ENCODE assay signal across 10 cellular contexts in genomic region chrX:75038925-75039324, GRCh38.
A peak's percentile ranks its signal among the peaks of the same experiment; 100 is the strongest.
DNase-seq lines count a peak whose midpoint lies in the region; ATAC-seq, FAIRE-seq and TF ChIP-seq lines count a peak whose summit lies in the region.
"Had no signal": no experiment of that assay in that cellular context is flagged by ENCODE, and none has a peak within 500 bp of the region (broad histone marks: within the 10 kb centered on the region; RNA-seq: fewer than 3 reads in every experiment).

No MANE protein-coding gene starts in this region.

- POLR2A ChIA-PET in endothelial cell of umbilical vein (lab: Charles Lee): no interaction called here

- CTCF ChIA-PET in endothelial cell of umbilical vein (lab: Charles Lee): no interaction called here

- no peak overlapping the region for H3K27ac ChIP-seq in endothelial cell of umbilical vein (ENCODE audit: insufficient read depth, low read depth, low read length)
- no peak overlapping the region for H3K27ac ChIP-seq in effector memory CD4-positive, alpha-beta T cell (ENCODE audit: insufficient read depth, low read length, poor library complexity, severe bottlenecking)

- no peak for ATAC-seq in HG02588 (IDR thresholded peaks at IDR 0.05; ENCODE audit: unreplicated experiment)
- ATAC-seq: naive thymus-derived CD8-positive, alpha-beta T cell had no signal

- H3K79me2 ChIP-seq in endothelial cell of umbilical vein (ENCODE audit: control insufficient read depth, insufficient read depth, low read length): no peaks in the 10 kb centered on the region

- no peak overlapping the region for H2AFZ ChIP-seq in endothelial cell of umbilical vein (ENCODE audit: low read depth, low read length)

- no TSS peak for BruUV-seq in endothelial cell of umbilical vein (replicated peaks; lab: Mats Ljungman, UMichigan)

- no peak overlapping the region for H3K9ac ChIP-seq in endothelial cell of umbilical vein (replicated peaks; ENCODE audit: extremely low read depth, insufficient read depth, low read length)

- intact Hi-C loops in endothelial cell of umbilical vein (cut with micrococcal nuclease): loop anchor here (5.0 kb wide), 1 partner anchor 1068 kb away; no protein-coding TSS in a partner anchor

- H3K4me2 ChIP-seq in endothelial cell of umbilical vein (ENCODE audit: insufficient read depth, low read length): no peak overlapping the region

- no peak for TF ChIP-seq POLR2A in endothelial cell of umbilical vein (IDR thresholded peaks at IDR 0.05; ENCODE audit: low read depth, low read length)

- in situ Hi-C loops in ACHN (cut with HindIII; ENCODE audit: low pct_ligation_motif_present, low pct_unique_long_range_greater_than_20kb, low sequenced_read_pairs): no loop called here

- dilution Hi-C loops in endothelial cell of umbilical vein (cut with MboI; ENCODE audit: extremely low pct_ligation_motif_present, low sequenced_read_pairs): no loop called here

- peak; percentile 10 for DNase-seq in ACHN
- peak; percentile 33 for DNase-seq in ELR (ENCODE audit: low read depth)
- DNase-seq in NCI-H748 (lab: John Stamatoyannopoulos, UW; ENCODE audit: unreplicated experiment): peak; percentile 29
- DNase-seq in endothelial cell of umbilical vein (ENCODE audit: low read depth, low spot score): peak; percentile 23
- no peak for DNase-seq in COR-L47 (lab: John Stamatoyannopoulos, UW)
- DNase-seq in effector memory CD4-positive, alpha-beta T cell: no peak
- no peak for DNase-seq in NCI-H510A (lab: John Stamatoyannopoulos, UW)
- DNase-seq: cortex of kidney had no signal

- peak; percentile 78 for FAIRE-seq in endothelial cell of umbilical vein (lab: Jason Lieb, UNC)

- no peaks in the 10 kb centered on the region for H3K4me1 ChIP-seq in endothelial cell of umbilical vein (ENCODE audit: control insufficient read depth, extremely low read depth, insufficient read depth, low read length)
- H3K4me1 ChIP-seq in effector memory CD4-positive, alpha-beta T cell (ENCODE audit: control insufficient read depth, insufficient read depth, low read length, poor library complexity, severe bottlenecking): no peaks in the 10 kb centered on the region

- H3K36me3 ChIP-seq in endothelial cell of umbilical vein (ENCODE audit: control insufficient read depth in 2 of 2, extremely low read depth in 1 of 2, insufficient read depth in 2 of 2, low read length in 2 of 2): no peaks in the 10 kb centered on the region
- H3K36me3 ChIP-seq in effector memory CD4-positive, alpha-beta T cell (ENCODE audit: control insufficient read depth, insufficient read depth, low read length): no peaks in the 10 kb centered on the region

- no peaks in the 10 kb centered on the region for H3K9me1 ChIP-seq in endothelial cell of umbilical vein (replicated peaks; ENCODE audit: control insufficient read depth, extremely low read depth, insufficient read depth, low read length)

- H3K9me3 ChIP-seq in endothelial cell of umbilical vein (replicated peaks; ENCODE audit: control insufficient read depth, insufficient read depth, low read length): no peaks in the 10 kb centered on the region
- no peaks in the 10 kb centered on the region for H3K9me3 ChIP-seq in effector memory CD4-positive, alpha-beta T cell (ENCODE audit: control insufficient read depth, low read length)

- TF ChIP-seq CTCF in endothelial cell of umbilical vein (IDR thresholded peaks at IDR 0.05; ENCODE audit: extremely low read depth in 1 of 2, insufficient read depth in 1 of 2, low read depth in 1 of 2, low read length in 2 of 2): no peak

- no peaks in the 10 kb centered on the region for H3K27me3 ChIP-seq in endothelial cell of umbilical vein (ENCODE audit: control insufficient read depth in 2 of 2, insufficient read depth in 2 of 2, low read length in 2 of 2)
- no peaks in the 10 kb centered on the region for H3K27me3 ChIP-seq in effector memory CD4-positive, alpha-beta T cell (replicated peaks; ENCODE audit: control insufficient read depth, insufficient read depth, low read length, poor library complexity, severe bottlenecking)

- H4K20me1 ChIP-seq in endothelial cell of umbilical vein (replicated peaks; ENCODE audit: control insufficient read depth, extremely low read depth, insufficient read depth, low read length): no peaks in the 10 kb centered on the region

- H3K4me3 ChIP-seq in endothelial cell of umbilical vein (replicated peaks in 1 of 3; ENCODE audit: insufficient read depth in 1 of 3, low read depth in 1 of 3, low read length in 3 of 3): no peak overlapping the region
- H3K4me3 ChIP-seq in effector memory CD4-positive, alpha-beta T cell (ENCODE audit: insufficient read depth, low read depth, low read length, poor library complexity, severe bottlenecking): no peak overlapping the region

TF ChIP-seq in endothelial cell of umbilical vein, 7 proteins besides CTCF, POLR2A, EP300 and RAD21:
- no peak for TF ChIP-seq MYC (IDR thresholded peaks at IDR 0.05; ENCODE audit: low read depth, low read length)
- TF ChIP-seq POLR2AphosphoS5 (IDR thresholded peaks at IDR 0.05; ENCODE audit: insufficient read depth, low read depth, low read length): no peak
- no peak for TF ChIP-seq EZH2 (IDR thresholded peaks at IDR 0.05; ENCODE audit: borderline replicate concordance, low read depth, low read length, severe bottlenecking)
- no peak for TF ChIP-seq GATA2 (IDR thresholded peaks at IDR 0.05; ENCODE audit: insufficient read depth, insufficient read length, low read depth, low read length)
- no peak for TF ChIP-seq JUN (IDR thresholded peaks at IDR 0.05; ENCODE audit: borderline replicate concordance, insufficient read depth, insufficient read length, low read depth)
- no peak for TF ChIP-seq MAX (IDR thresholded peaks at IDR 0.05; ENCODE audit: insufficient read depth, insufficient read length)
- no peak for TF ChIP-seq FOS (IDR thresholded peaks at IDR 0.05; ENCODE audit: borderline replicate concordance, insufficient read depth, low read length)

Comparison
In these comparisons a context has a peak if more than half of its experiments do, and no peak if none do; other contexts are left out.
1. DNase-seq: peak in ACHN (single experiment), ELR (single experiment), NCI-H748 (single experiment) and endothelial cell of umbilical vein (single experiment); none in COR-L47 (single experiment), effector memory CD4-positive, alpha-beta T cell (0 of 3) and NCI-H510A (single experiment).